Comparison of ENCODE assay signal across 17 cellular contexts in genomic region chr5:169139381-169140125, GRCh38.
DNase-seq lines count a peak whose midpoint lies in the region; ATAC-seq, FAIRE-seq and TF ChIP-seq lines count a peak whose summit lies in the region.
"Had no signal": no experiment of that assay in that cellular context is flagged by ENCODE, and none has a peak within 500 bp of the region (broad histone marks: within the 10 kb centered on the region; RNA-seq: fewer than 3 reads in every experiment).

No MANE protein-coding gene starts in this region.

- intact Hi-C loops in Right ventricle myocardium inferior (cut with DNase I) (no loop called here), cardiac septum (cut with DNase I) (no loop called here), spleen (cut with DNase I; ENCODE audit: low total_unique reads) (no loop called here)

- H3K27ac ChIP-seq in spleen, result no peak overlapping the region
- H3K27ac ChIP-seq: parathyroid adenoma, uterus, VCaP had no signal

- H3K4me1 ChIP-seq in spleen, result peaks cover 0 to 8% (median 0%) of the 10 kb centered on the region in 6 donors
- H3K4me1 ChIP-seq: uterus had no signal

- TF ChIP-seq POLR2A in spleen (IDR thresholded peaks at IDR 0.05), result no peak

- peak; percentile 20 for ATAC-seq in Right ventricle myocardium inferior
- no peak for ATAC-seq in left lobe of liver
- ATAC-seq: stimulated activated naive B cell treated with anti-CD40 and anti-IgM and Interleukin-4, amounts not matched to agents 10 μg/mL and 1 μg/mL and 100 μg/mL, for 72 hours had no signal

- WGBS in spleen, 5 donors, result 45 to 74% (median 67%) methylated on average over 6 to 7 of the region's 7 CpGs

- peaks cover 0 to 3% (median 0%) of the 10 kb centered on the region in 7 donors for H3K27me3 ChIP-seq in spleen (replicated peaks in 1 of 7)
- H3K27me3 ChIP-seq: uterus had no signal

- no peak for FAIRE-seq in urothelium cell line (lab: Jason Lieb, UNC)
- FAIRE-seq: frontal cortex had no signal

- DNase-seq in Right ventricle myocardium inferior (ENCODE audit: missing footprints), result no peak
- no peak for DNase-seq in cardiac septum (ENCODE audit: low spot score)
- DNase-seq in epithelial cell of esophagus (ENCODE audit: low read depth), result peak; percentile 33
- peak; percentile 90 for DNase-seq in mucosa of gallbladder (ENCODE audit: low spot score)
- DNase-seq in urothelium cell line (ENCODE audit: low spot score), result peak; percentile 63
- DNase-seq in spleen, result no peak
- DNase-seq in NCI-H146 (lab: John Stamatoyannopoulos, UW), result no peak
- no peak for DNase-seq in left lobe of liver (ENCODE audit: low spot score)
- DNase-seq: activated CD8-positive, alpha-beta memory T cell treated with anti-CD3 and anti-CD28 coated beads for 24 hours; CD4-positive, alpha-beta T cell; NCI-H526 treated with DMSO at 0.1 percent for 48 hours; OCI-M1; stimulated activated naive B cell treated with anti-CD40 and anti-IgM and Interleukin-4, amounts not matched to agents 10 μg/mL and 1 μg/mL and 100 μg/mL, for 72 hours had no signal

- no peaks in the 10 kb centered on the region for H3K9me3 ChIP-seq in spleen
- H3K9me3 ChIP-seq: uterus had no signal

- no peak overlapping the region for H3K4me3 ChIP-seq in epithelial cell of esophagus (ENCODE audit: low read length)
- H3K4me3 ChIP-seq in spleen, result no peak overlapping the region
- H3K4me3 ChIP-seq: uterus had no signal

- H3K36me3 ChIP-seq in spleen, result no peaks in the 10 kb centered on the region
- H3K36me3 ChIP-seq: uterus had no signal

- no peak for TF ChIP-seq CTCF in epithelial cell of esophagus (IDR thresholded peaks at IDR 0.05; ENCODE audit: insufficient read depth, low read depth, low read length, missing control alignments)
- TF ChIP-seq CTCF in spleen (IDR thresholded peaks at IDR 0.05 in 8 of 11, conservative IDR thresholded peaks at IDR 0.05 in 3 of 11), result no peak

Comparison
In these comparisons a context has a peak if more than half of its experiments do, and no peak if none do; other contexts are left out.
1. DNase-seq: peak in epithelial cell of esophagus (single experiment), mucosa of gallbladder (single experiment) and urothelium cell line (single experiment); none in Right ventricle myocardium inferior (single experiment), cardiac septum (single experiment), spleen (single experiment), NCI-H146 (single experiment) and left lobe of liver (single experiment).